Comparison of ENCODE assay signal across 11 cellular contexts in genomic region chr17:9004132-9004960, GRCh38. TPM values are rescaled to one million over a fixed set of nuclear protein-coding genes. Genes with fewer than 3 reads are reported as not detected.
DNase-seq lines count a peak whose midpoint lies in the region; ATAC-seq and TF ChIP-seq lines count a peak whose summit lies in the region.
"Had no signal": no experiment of that assay in that cellular context is flagged by ENCODE, and none has a peak within 500 bp of the region (broad histone marks: within the 10 kb centered on the region; RNA-seq: fewer than 3 reads in every experiment).

No MANE protein-coding gene starts in this region.

- H3K27ac Mint-ChIP-seq in nephron, result no peak overlapping the region

- H3K9ac ChIP-seq in BLaER1 (no peak overlapping the region), HUES48 (ENCODE audit: low read depth, low read length) (no peak overlapping the region)

- H4K20me1 ChIP-seq in BLaER1, result peaks cover 35% of the 10 kb centered on the region

- peaks cover 89% of the 10 kb centered on the region for H3K27me3 ChIP-seq in BLaER1
- peaks cover 89% of the 10 kb centered on the region for H3K27me3 ChIP-seq in HUES48 (ENCODE audit: control insufficient read depth, insufficient read depth, low read length)
- peaks cover 0 to 70% (median 11%) of the 10 kb centered on the region in 4 donors for H3K27me3 ChIP-seq in esophagus squamous epithelium

- TF ChIP-seq POLR2A in esophagus squamous epithelium (IDR thresholded peaks at IDR 0.05), result no peak

- H3K36me3 ChIP-seq in BLaER1 (no peaks in the 10 kb centered on the region), HUES48 (ENCODE audit: control insufficient read depth, insufficient read depth, low read length) (no peaks in the 10 kb centered on the region), esophagus squamous epithelium (no peaks in the 10 kb centered on the region)

- peaks cover 13% of the 10 kb centered on the region for H3K9me3 ChIP-seq in BLaER1
- H3K9me3 ChIP-seq in HUES48 (ENCODE audit: control insufficient read depth, insufficient read depth, low read length), result no peaks in the 10 kb centered on the region
- H3K9me3 ChIP-seq in esophagus squamous epithelium, result no peaks in the 10 kb centered on the region

- H3K4me2 ChIP-seq in BLaER1, result peak overlapping the region; percentile 78

- peaks cover 3% of the 10 kb centered on the region for H3K9me3 Mint-ChIP-seq in nephron

- ATAC-seq in HG03432 (IDR thresholded peaks at IDR 0.05; ENCODE audit: unreplicated experiment), result no peak
- ATAC-seq in HG02678 (IDR thresholded peaks at IDR 0.05; ENCODE audit: unreplicated experiment), result no peak
- ATAC-seq: GM12878 had no signal

- peak overlapping the region; percentile 71 to 74 (median 74) for H3K4me3 Mint-ChIP-seq in nephron

- no peak for DNase-seq in esophagus squamous epithelium (lab: John Stamatoyannopoulos, UW)
- no peak for DNase-seq in cerebellar nuclear complex (lab: John Stamatoyannopoulos, UW)
- no peak for DNase-seq in GOT3 (lab: John Stamatoyannopoulos, UW)
- DNase-seq: NCI-H1092 treated with DMSO at 0.1 percent for 48 hours; stimulated activated CD4-positive, alpha-beta T cell treated with anti-CD3 and anti-CD28 coated beads, Interleukin-4, amount 100 ng/mL, for 1 hour had no signal

- H3K4me1 ChIP-seq in BLaER1 (peaks cover 19% of the 10 kb centered on the region), HUES48 (ENCODE audit: control insufficient read depth, insufficient read depth, low read length) (peaks cover 20% of the 10 kb centered on the region), esophagus squamous epithelium (peaks cover 6 to 27% (median 16%) of the 10 kb centered on the region in 3 donors)

- 45 to 47% methylated on average over 19 to 33 of the region's 58 CpGs for WGBS in esophagus squamous epithelium, 2 donors

- H3K4me3 ChIP-seq in BLaER1 (peak overlapping the region; percentile 59), HUES48 (ENCODE audit: low read depth, low read length) (peak overlapping the region; percentile 51), esophagus squamous epithelium (peak overlapping the region in 3 of 4 donors; percentile 46 to 76 (median 66))
- H3K4me3 ChIP-seq: GM12878 had no signal

- peaks cover 92% of the 10 kb centered on the region for H3K27me3 Mint-ChIP-seq in nephron (ENCODE audit: low read depth)

- TF ChIP-seq CTCF in esophagus squamous epithelium (IDR thresholded peaks at IDR 0.05), result no peak
- TF ChIP-seq CTCF in nephron (IDR thresholded peaks at IDR 0.05; ENCODE audit: unreplicated experiment in 3 of 3), result no peak

- H3K27ac ChIP-seq in BLaER1 (no peak overlapping the region), HUES48 (ENCODE audit: low read depth, low read length) (no peak overlapping the region), esophagus squamous epithelium (peak overlapping the region in 2 of 4 donors; percentile 17 to 55)

- peaks cover 10% of the 10 kb centered on the region for H3K4me1 Mint-ChIP-seq in nephron

- no peaks in the 10 kb centered on the region for H3K36me3 Mint-ChIP-seq in nephron (ENCODE audit: low read depth)

- intact Hi-C loops in esophagus squamous epithelium (cut with DNase I), result no loop called here

RNA-seq across cellular contexts. Expression of gene NTN1, which starts 17.0 kb away (rescaled TPM):
- 10 to 100 TPM in 3 of 4 donors, 1 to 10 TPM in 1; 9.8 to 33.6 (median 17.6) TPM for total RNA-seq in esophagus squamous epithelium

RNA-seq across cellular contexts. Expression of gene PIK3R5, which starts 38.8 kb away (rescaled TPM):
- 1 to 10 TPM; 1.8 to 8.8 (median 3.1) TPM for total RNA-seq in esophagus squamous epithelium
